8 cellular contexts compared by ENCODE assay signal in genomic region chr3:114418724-114419543, GRCh38.
DNase-seq lines count a peak whose midpoint lies in the region; ATAC-seq and TF ChIP-seq lines count a peak whose summit lies in the region.

No MANE protein-coding gene starts in this region.

- no peaks in the 10 kb centered on the region for H3K9me3 ChIP-seq in T-helper 17 cell (ENCODE audit: control insufficient read depth, low read length, poor library complexity, severe bottlenecking)

- ATAC-seq in GM18508 (IDR thresholded peaks at IDR 0.05; ENCODE audit: insufficient read depth, unreplicated experiment) = peak; percentile 65
- ATAC-seq in HG02938 (IDR thresholded peaks at IDR 0.05; ENCODE audit: unreplicated experiment) = peak; percentile 76
- peak; percentile 89 for ATAC-seq in T-helper 17 cell

- no peak overlapping the region for H3K4me3 Mint-ChIP-seq in CD14-positive monocyte
- no peak overlapping the region for H3K4me3 Mint-ChIP-seq in T-helper 17 cell
- no peak overlapping the region for H3K4me3 Mint-ChIP-seq in neural crest cell

- peaks cover 0 to 2% (median 0%) of the 10 kb centered on the region in 3 donors for H3K27me3 Mint-ChIP-seq in CD14-positive monocyte (ENCODE audit: low read depth in 3 of 3)
- H3K27me3 Mint-ChIP-seq in T-helper 17 cell = no peaks in the 10 kb centered on the region
- H3K27me3 Mint-ChIP-seq in neural crest cell (ENCODE audit: low read depth) = no peaks in the 10 kb centered on the region

- H3K36me3 Mint-ChIP-seq in CD14-positive monocyte = no peaks in the 10 kb centered on the region
- H3K36me3 Mint-ChIP-seq in T-helper 17 cell (ENCODE audit: low read depth) = no peaks in the 10 kb centered on the region
- no peaks in the 10 kb centered on the region for H3K36me3 Mint-ChIP-seq in neural crest cell (ENCODE audit: low read depth)

- H3K4me3 ChIP-seq in fibroblast of mammary gland (ENCODE audit: control insufficient read depth, low read depth, low read length) = peak overlapping the region; percentile 24

- H3K4me1 Mint-ChIP-seq in CD14-positive monocyte = peaks cover 3% of the 10 kb centered on the region
- peaks cover 4% of the 10 kb centered on the region for H3K4me1 Mint-ChIP-seq in T-helper 17 cell
- H3K4me1 Mint-ChIP-seq in neural crest cell = peaks cover 8% of the 10 kb centered on the region

- intact Hi-C loops in CD14-positive monocyte (cut with micrococcal nuclease) (no loop called here), posterior vena cava (cut with DNase I) (loop anchor here in 1 of 2 donors (5.0 kb wide), 1 partner anchor 33 kb away; no protein-coding TSS in a partner anchor)

- no peak for DNase-seq in CD14-positive monocyte (ENCODE audit: low spot score)
- DNase-seq in NCI-H1436 (lab: John Stamatoyannopoulos, UW) = peak; percentile 76
- DNase-seq in T-helper 17 cell = no peak
- DNase-seq in fibroblast of mammary gland (ENCODE audit: low read depth) = peak; percentile 94
- DNase-seq in neural crest cell (ENCODE audit: low read depth, low spot score) = no peak
- no peak for DNase-seq in posterior vena cava (ENCODE audit: low spot score)

- TF ChIP-seq CTCF in CD14-positive monocyte (IDR thresholded peaks at IDR 0.05) (peak; percentile 90), fibroblast of mammary gland (conservative IDR thresholded peaks at IDR 0.05; ENCODE audit: control insufficient read depth, insufficient read depth, low read depth, low read length) (peak; percentile 85), neural crest cell (conservative IDR thresholded peaks at IDR 0.05) (peak; percentile 89)

- H3K27ac Mint-ChIP-seq in CD14-positive monocyte (no peak overlapping the region), T-helper 17 cell (no peak overlapping the region), neural crest cell (ENCODE audit: unreplicated experiment) (no peak overlapping the region)

- H3K9me3 Mint-ChIP-seq in CD14-positive monocyte (no peaks in the 10 kb centered on the region), neural crest cell (no peaks in the 10 kb centered on the region)

Comparison
In these comparisons a context has a peak if more than half of its experiments do, and no peak if none do; other contexts are left out.
1. DNase-seq: peak in NCI-H1436 (single experiment) and fibroblast of mammary gland (single experiment); none in CD14-positive monocyte (single experiment), T-helper 17 cell (0 of 3), neural crest cell (single experiment) and posterior vena cava (single experiment).
2. Peak in every context shown above with its lines, with median percentiles within 50 percentile points of each other: CTCF ChIP-seq and ATAC-seq.